Comparison of ENCODE assay signal across 2 cellular contexts in genomic region chr9:76433851-76434250, GRCh38.
A peak's percentile ranks its signal among the peaks of the same experiment; 100 is the strongest.
TF ChIP-seq lines count a peak whose summit lies in the region.

No MANE protein-coding gene starts in this region.

TF ChIP-seq in IMR-90, 13 proteins besides CTCF, POLR2A, EP300 and RAD21:
- TF ChIP-seq FOS (IDR thresholded peaks at IDR 0.05; ENCODE audit: low read depth, low read length) (no peak), MAFK (IDR thresholded peaks at IDR 0.05; ENCODE audit: low read depth, low read length) (no peak), RFX5 (IDR thresholded peaks at IDR 0.05; ENCODE audit: low read depth, low read length) (no peak), CEBPB (IDR thresholded peaks at IDR 0.05; ENCODE audit: low read depth, low read length) (0 out of 2 replicates have a peak, but pooled peaks have one; percentile 26), NFE2L2 (IDR thresholded peaks at IDR 0.05; ENCODE audit: low read depth, low read length) (no peak), USF2 (IDR thresholded peaks at IDR 0.05; ENCODE audit: low read depth, low read length) (no peak), MXI1 (IDR thresholded peaks at IDR 0.05; ENCODE audit: borderline replicate concordance, low read depth, low read length) (no peak)
- TF ChIP-seq, protein P1, sequence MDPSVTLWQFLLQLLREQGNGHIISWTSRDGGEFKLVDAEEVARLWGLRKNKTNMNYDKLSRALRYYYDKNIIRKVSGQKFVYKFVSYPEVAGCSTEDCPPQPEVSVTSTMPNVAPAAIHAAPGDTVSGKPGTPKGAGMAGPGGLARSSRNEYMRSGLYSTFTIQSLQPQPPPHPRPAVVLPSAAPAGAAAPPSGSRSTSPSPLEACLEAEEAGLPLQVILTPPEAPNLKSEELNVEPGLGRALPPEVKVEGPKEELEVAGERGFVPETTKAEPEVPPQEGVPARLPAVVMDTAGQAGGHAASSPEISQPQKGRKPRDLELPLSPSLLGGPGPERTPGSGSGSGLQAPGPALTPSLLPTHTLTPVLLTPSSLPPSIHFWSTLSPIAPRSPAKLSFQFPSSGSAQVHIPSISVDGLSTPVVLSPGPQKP (IDR thresholded peaks at IDR 0.05; ENCODE audit: borderline replicate concordance, low read depth, low read length) = no peak
TF ChIP-seq in IMR-90: peak in this region for 1.

TF ChIP-seq in K562, 482 proteins besides CTCF, POLR2A, EP300 and RAD21:
- TF ChIP-seq FOSL1 (tag; conservative IDR thresholded peaks at IDR 0.05) (peak; percentile 32; the same call in 1 of the 2 replicates), ATF1 (CRISPR knock-in tag; IDR thresholded peaks at IDR 0.05) (no peak), ATF1 (tag; IDR thresholded peaks at IDR 0.05) (no peak), ZNF224 (CRISPR knock-in tag; IDR thresholded peaks at IDR 0.05) (no peak), SNIP1 (IDR thresholded peaks at IDR 0.05; ENCODE audit: low read depth) (no peak)
- TF ChIP-seq, protein P2, sequence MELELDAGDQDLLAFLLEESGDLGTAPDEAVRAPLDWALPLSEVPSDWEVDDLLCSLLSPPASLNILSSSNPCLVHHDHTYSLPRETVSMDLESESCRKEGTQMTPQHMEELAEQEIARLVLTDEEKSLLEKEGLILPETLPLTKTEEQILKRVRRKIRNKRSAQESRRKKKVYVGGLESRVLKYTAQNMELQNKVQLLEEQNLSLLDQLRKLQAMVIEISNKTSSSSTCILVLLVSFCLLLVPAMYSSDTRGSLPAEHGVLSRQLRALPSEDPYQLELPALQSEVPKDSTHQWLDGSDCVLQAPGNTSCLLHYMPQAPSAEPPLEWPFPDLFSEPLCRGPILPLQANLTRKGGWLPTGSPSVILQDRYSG (tag; conservative IDR thresholded peaks at IDR 0.05; ENCODE audit: low read depth) = no peak
